1 cellular context compared by ENCODE assay signal in the genomic region with DNA sequence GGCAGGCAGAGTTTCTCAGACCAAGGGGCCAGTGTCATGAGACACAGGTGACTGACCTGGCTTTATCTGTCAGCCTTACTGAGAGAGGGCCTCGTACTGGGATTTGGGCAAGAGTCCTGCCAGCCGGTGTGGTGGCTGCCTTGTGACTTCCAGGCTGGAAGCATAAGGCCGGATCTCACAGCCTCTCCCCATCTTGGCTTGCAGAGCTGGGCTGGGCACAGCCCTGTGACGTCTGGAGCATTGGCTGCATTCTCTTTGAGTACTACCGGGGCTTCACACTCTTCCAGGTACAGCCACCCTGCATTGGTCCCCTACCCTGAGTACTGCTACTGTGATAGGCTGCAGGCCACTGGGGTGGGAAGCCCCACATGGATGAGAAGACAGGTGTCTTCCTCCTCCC.
A peak's percentile ranks its signal among the peaks of the same experiment; 100 is the strongest.
TF ChIP-seq lines count a peak whose summit lies in the region.

No MANE protein-coding gene starts in this region.

TF ChIP-seq in HCT116, 20 proteins besides CTCF, POLR2A, EP300 and RAD21:
- TF ChIP-seq POLR2AphosphoS5 (IDR thresholded peaks at IDR 0.05; ENCODE audit: low read depth, low read length), result 0 out of 2 replicates have a peak, but pooled peaks have one; percentile 0
- TF ChIP-seq SIN3A (IDR thresholded peaks at IDR 0.05; ENCODE audit: low read depth), result no peak
- TF ChIP-seq SP1 (IDR thresholded peaks at IDR 0.05; ENCODE audit: low read depth), result no peak
- no peak for TF ChIP-seq ZNF274 (IDR thresholded peaks at IDR 0.05; ENCODE audit: low read depth, low read length)
- TF ChIP-seq, protein P1, sequence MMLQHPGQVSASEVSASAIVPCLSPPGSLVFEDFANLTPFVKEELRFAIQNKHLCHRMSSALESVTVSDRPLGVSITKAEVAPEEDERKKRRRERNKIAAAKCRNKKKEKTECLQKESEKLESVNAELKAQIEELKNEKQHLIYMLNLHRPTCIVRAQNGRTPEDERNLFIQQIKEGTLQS (IDR thresholded peaks at IDR 0.05), result no peak
